ENCODE assay signal across 25 cellular contexts in the genomic region with DNA sequence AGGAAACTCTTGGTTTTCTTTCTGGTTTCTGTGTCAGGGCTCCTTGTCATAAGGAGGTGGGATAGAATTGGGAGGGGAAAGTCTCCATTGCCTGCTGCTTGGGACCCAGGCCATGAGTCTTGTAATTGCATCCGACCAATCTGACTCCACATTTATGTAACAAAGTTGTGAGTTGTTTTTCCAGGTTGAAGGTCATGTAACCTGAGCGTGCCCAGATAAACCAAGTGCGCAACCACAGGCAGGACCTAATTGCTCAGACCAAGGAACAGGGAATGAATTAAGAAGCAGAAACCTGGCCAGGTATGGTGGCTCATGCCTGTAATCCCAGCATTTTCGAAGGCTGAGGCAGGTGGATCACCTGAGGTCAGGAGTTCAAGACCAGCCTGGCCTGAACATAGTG.
"Had no signal": no experiment of that assay in that cellular context is flagged by ENCODE, and none has a peak within 500 bp of the region (broad histone marks: within the 10 kb centered on the region; RNA-seq: fewer than 3 reads in every experiment).

No MANE protein-coding gene starts in this region.

- H3K4me1 ChIP-seq: body of pancreas, Peyer's patch, SJCRH30 had no signal

- H3K27ac Mint-ChIP-seq: activated B cell treated with CpG ODN at 0.5 μM for 24 hours; activated CD4-positive, alpha-beta T cell treated with anti-CD3 and anti-CD28 coated beads, Interleukin-2, amount 10 ng/mL, durations not matched to agents 24 days and 14 days; activated CD8-positive, alpha-beta memory T cell treated with anti-CD3 and anti-CD28 coated beads, Interleukin-2, amount 10 ng/mL, durations not matched to agents 7 days and 5 days; activated naive CD4-positive, alpha-beta T cell treated with anti-CD3 and anti-CD28 coated beads, Interleukin-2, amount 50 U/mL, for 24 hours; activated T-cell treated with anti-CD3 and anti-CD28 coated beads, Interleukin-2, amount 50 U/mL, for 24 hours; activated T-helper 1 cell treated with anti-CD3 and anti-CD28 coated beads, Interleukin-12 subunit alpha, Interleukin-12 subunit beta, Interleukin-2, Interleukin-4 antibody, amounts not matched to agents 30 ng/mL and 10 ng/mL and 1 ng/mL, durations not matched to agents 14 hours and 24 hours and 36 hours; T-helper 17 cell had no signal

- ATAC-seq: activated CD8-positive, alpha-beta memory T cell treated with anti-CD3 and anti-CD28 coated beads, Interleukin-2, amount 10 ng/mL, durations not matched to agents 7 days and 5 days; body of pancreas; SK-N-SH treated with all-trans-retinoic acid at 6 μM for 48 hours; T-helper 17 cell had no signal

- DNase-seq: activated B cell treated with CpG ODN at 0.5 μM for 24 hours; activated CD4-positive, alpha-beta T cell treated with anti-CD3 and anti-CD28 coated beads for 1 hour; activated CD4-positive, alpha-beta T cell treated with anti-CD3 and anti-CD28 coated beads, Interleukin-2, amount 10 ng/mL, durations not matched to agents 24 days and 14 days; activated CD4-positive, alpha-beta T cell treated with anti-CD3 and anti-CD28 coated beads, Interleukin-2, amount 50 U/mL, for 48 hours; activated CD8-positive, alpha-beta memory T cell treated with anti-CD3 and anti-CD28 coated beads, Interleukin-2, amount 10 ng/mL, durations not matched to agents 7 days and 5 days; activated effector memory CD4-positive, alpha-beta T cell treated with Interleukin-2 at 50 U/mL for 16 hours; activated naive CD4-positive, alpha-beta T cell; activated T-cell treated with anti-CD3 and anti-CD28 coated beads, Interleukin-2, amount 50 U/mL, for 24 hours; body of pancreas; Kasumi-1; NCI-H1105 treated with DMSO at 0.1 percent for 48 hours; NCI-H1436 treated with DMSO at 0.1 percent for 48 hours; NCI-H187; NCI-H2081; NCI-H524; Peyer's patch; Right ventricle myocardium superior; SJCRH30; T-helper 17 cell; T-helper 9 cell had no signal

- H3K9me3 ChIP-seq: ascending aorta, body of pancreas, Peyer's patch, SJCRH30 had no signal

- H3K9me3 Mint-ChIP-seq: activated B cell treated with CpG ODN at 0.5 μM for 24 hours; activated CD4-positive, alpha-beta T cell treated with anti-CD3 and anti-CD28 coated beads, Interleukin-2, amount 10 ng/mL, durations not matched to agents 24 days and 14 days; activated naive CD4-positive, alpha-beta T cell treated with anti-CD3 and anti-CD28 coated beads, Interleukin-2, amount 50 U/mL, for 24 hours; activated T-cell treated with anti-CD3 and anti-CD28 coated beads, Interleukin-2, amount 50 U/mL, for 24 hours; activated T-helper 1 cell treated with anti-CD3 and anti-CD28 coated beads, Interleukin-12 subunit alpha, Interleukin-12 subunit beta, Interleukin-2, Interleukin-4 antibody, amounts not matched to agents 30 ng/mL and 10 ng/mL and 1 ng/mL, durations not matched to agents 14 hours and 24 hours and 36 hours had no signal

- H3K4me3 Mint-ChIP-seq: activated B cell treated with CpG ODN at 0.5 μM for 24 hours; activated CD4-positive, alpha-beta T cell treated with anti-CD3 and anti-CD28 coated beads, Interleukin-2, amount 10 ng/mL, durations not matched to agents 24 days and 14 days; activated CD8-positive, alpha-beta memory T cell treated with anti-CD3 and anti-CD28 coated beads, Interleukin-2, amount 10 ng/mL, durations not matched to agents 7 days and 5 days; activated naive CD4-positive, alpha-beta T cell treated with anti-CD3 and anti-CD28 coated beads, Interleukin-2, amount 50 U/mL, for 24 hours; activated T-cell treated with anti-CD3 and anti-CD28 coated beads, Interleukin-2, amount 50 U/mL, for 24 hours; activated T-helper 1 cell treated with anti-CD3 and anti-CD28 coated beads, Interleukin-12 subunit alpha, Interleukin-12 subunit beta, Interleukin-2, Interleukin-4 antibody, amounts not matched to agents 30 ng/mL and 10 ng/mL and 1 ng/mL, durations not matched to agents 14 hours and 24 hours and 36 hours; T-helper 17 cell had no signal

- H3K36me3 ChIP-seq: ascending aorta, Peyer's patch, SJCRH30 had no signal

- H3K27me3 Mint-ChIP-seq: activated CD8-positive, alpha-beta memory T cell treated with anti-CD3 and anti-CD28 coated beads, Interleukin-2, amount 10 ng/mL, durations not matched to agents 7 days and 5 days; activated naive CD4-positive, alpha-beta T cell treated with anti-CD3 and anti-CD28 coated beads, Interleukin-2, amount 50 U/mL, for 24 hours; activated T-cell treated with anti-CD3 and anti-CD28 coated beads, Interleukin-2, amount 50 U/mL, for 24 hours had no signal

- H3K27me3 ChIP-seq: ascending aorta, body of pancreas, Peyer's patch, SJCRH30 had no signal

- H3K27ac ChIP-seq: ascending aorta, body of pancreas, Peyer's patch, RWPE1, SJCRH30 had no signal

- H3K36me3 Mint-ChIP-seq: activated CD8-positive, alpha-beta memory T cell treated with anti-CD3 and anti-CD28 coated beads, Interleukin-2, amount 10 ng/mL, durations not matched to agents 7 days and 5 days; activated naive CD4-positive, alpha-beta T cell treated with anti-CD3 and anti-CD28 coated beads, Interleukin-2, amount 50 U/mL, for 24 hours had no signal

- H3K4me3 ChIP-seq: ascending aorta, body of pancreas, Peyer's patch, SJCRH30 had no signal
